ENCODE assay signal across 1 cellular context in genomic region chr9:125239631-125240597, GRCh38.
TF ChIP-seq lines count a peak whose summit lies in the region.

No MANE protein-coding gene starts in this region.

TF ChIP-seq in endothelial cell of umbilical vein, 7 proteins besides CTCF, POLR2A, EP300 and RAD21:
- no peak for TF ChIP-seq POLR2AphosphoS5 (IDR thresholded peaks at IDR 0.05; ENCODE audit: insufficient read depth, low read depth, low read length)
- no peak for TF ChIP-seq EZH2 (IDR thresholded peaks at IDR 0.05; ENCODE audit: borderline replicate concordance, low read depth, low read length, severe bottlenecking)
